1 cellular context compared by ENCODE assay signal in genomic region chr1:101587749-101588148, GRCh38.
TF ChIP-seq lines count a peak whose summit lies in the region.

No MANE protein-coding gene starts in this region.

TF ChIP-seq in endothelial cell of umbilical vein, 7 proteins besides CTCF, POLR2A, EP300 and RAD21 (continued from another document):
- TF ChIP-seq MAX (IDR thresholded peaks at IDR 0.05; ENCODE audit: insufficient read depth, insufficient read length): no peak
- TF ChIP-seq GATA2 (IDR thresholded peaks at IDR 0.05; ENCODE audit: insufficient read depth, insufficient read length, low read depth, low read length): no peak
- TF ChIP-seq FOS (IDR thresholded peaks at IDR 0.05; ENCODE audit: borderline replicate concordance, insufficient read depth, low read length): no peak
- TF ChIP-seq JUN (IDR thresholded peaks at IDR 0.05; ENCODE audit: borderline replicate concordance, insufficient read depth, insufficient read length, low read depth): no peak
- no peak for TF ChIP-seq MYC (IDR thresholded peaks at IDR 0.05; ENCODE audit: low read depth, low read length)
TF ChIP-seq in endothelial cell of umbilical vein: peak in this region for 0.
